In the genomic region with DNA sequence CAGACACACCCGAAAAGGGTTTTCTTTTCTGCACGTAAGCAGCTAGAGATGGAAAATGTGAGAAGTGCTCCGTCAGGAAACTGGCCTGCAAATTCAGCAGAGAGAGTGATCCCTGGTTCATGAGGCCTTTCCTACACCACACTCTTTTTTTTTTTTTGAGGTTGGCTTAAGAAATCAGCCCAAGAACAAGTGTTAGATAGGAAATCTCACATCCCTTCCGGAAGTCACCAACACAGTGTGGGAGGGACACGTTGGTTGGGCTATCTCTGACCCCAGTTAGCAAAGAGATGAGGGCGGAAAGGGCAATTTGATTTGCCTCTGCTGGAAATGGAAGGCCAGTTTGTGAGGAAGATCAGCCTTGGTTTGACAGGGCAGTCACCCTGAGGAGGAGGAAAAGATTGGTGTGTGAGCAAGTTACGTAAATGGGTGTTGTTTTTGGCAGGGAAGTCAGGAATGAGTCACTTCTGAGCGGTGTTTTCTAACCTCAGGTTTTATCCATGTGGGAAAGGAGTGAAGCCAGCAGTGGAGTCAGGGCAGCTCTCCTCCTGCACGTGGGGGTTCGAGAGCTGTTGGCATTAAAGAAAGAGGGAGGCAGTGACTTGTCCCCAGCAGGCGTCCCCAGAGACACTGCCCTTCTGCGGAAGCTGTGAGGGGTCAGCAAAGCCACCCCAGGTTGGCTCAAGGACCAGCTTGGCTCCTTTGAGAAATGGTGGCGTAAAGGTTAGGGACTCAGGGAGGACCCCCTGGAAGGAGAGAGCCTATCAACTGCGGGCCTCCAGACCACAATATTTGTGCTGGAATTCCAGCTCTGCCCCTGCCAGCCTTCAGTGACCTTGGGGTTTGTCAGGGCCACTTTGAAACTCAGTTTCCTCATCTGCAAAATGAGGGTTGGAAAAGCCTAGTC, we compare ENCODE assay signal across 1 cellular context.
TF ChIP-seq lines count a peak whose summit lies in the region.

No MANE protein-coding gene starts in this region.

TF ChIP-seq in SK-N-SH, 30 proteins besides CTCF, POLR2A, EP300 and RAD21 (continued from another document):
- TF ChIP-seq, protein P1, sequence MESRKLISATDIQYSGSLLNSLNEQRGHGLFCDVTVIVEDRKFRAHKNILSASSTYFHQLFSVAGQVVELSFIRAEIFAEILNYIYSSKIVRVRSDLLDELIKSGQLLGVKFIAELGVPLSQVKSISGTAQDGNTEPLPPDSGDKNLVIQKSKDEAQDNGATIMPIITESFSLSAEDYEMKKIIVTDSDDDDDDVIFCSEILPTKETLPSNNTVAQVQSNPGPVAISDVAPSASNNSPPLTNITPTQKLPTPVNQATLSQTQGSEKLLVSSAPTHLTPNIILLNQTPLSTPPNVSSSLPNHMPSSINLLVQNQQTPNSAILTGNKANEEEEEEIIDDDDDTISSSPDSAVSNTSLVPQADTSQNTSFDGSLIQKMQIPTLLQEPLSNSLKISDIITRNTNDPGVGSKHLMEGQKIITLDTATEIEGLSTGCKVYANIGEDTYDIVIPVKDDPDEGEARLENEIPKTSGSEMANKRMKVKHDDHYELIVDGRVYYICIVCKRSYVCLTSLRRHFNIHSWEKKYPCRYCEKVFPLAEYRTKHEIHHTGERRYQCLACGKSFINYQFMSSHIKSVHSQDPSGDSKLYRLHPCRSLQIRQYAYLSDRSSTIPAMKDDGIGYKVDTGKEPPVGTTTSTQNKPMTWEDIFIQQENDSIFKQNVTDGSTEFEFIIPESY (IDR thresholded peaks at IDR 0.05; ENCODE audit: borderline replicate concordance, low read depth) = no peak
- TF ChIP-seq TAF1 (IDR thresholded peaks at IDR 0.05; ENCODE audit: borderline replicate concordance, low read depth, low read length) (no peak), RXRA (IDR thresholded peaks at IDR 0.05; ENCODE audit: borderline replicate concordance, low read depth) (peak; percentile 55; the same call in 1 of the 2 replicates), TEAD4 (IDR thresholded peaks at IDR 0.05; ENCODE audit: borderline replicate concordance, insufficient read depth) (no peak), NFIC (IDR thresholded peaks at IDR 0.05; ENCODE audit: borderline replicate concordance) (peak; percentile 99), ELF1 (IDR thresholded peaks at IDR 0.05) (no peak), FOSL2 (IDR thresholded peaks at IDR 0.05; ENCODE audit: borderline replicate concordance, low read depth) (peak; percentile 93), TCF12 (IDR thresholded peaks at IDR 0.05) (peak; percentile 84), NRF1 (IDR thresholded peaks at IDR 0.05; ENCODE audit: low read depth, low read length) (no peak), CHD2 (IDR thresholded peaks at IDR 0.05; ENCODE audit: low read length, partially characterized antibody) (no peak), RFX5 (IDR thresholded peaks at IDR 0.05; ENCODE audit: low read length) (no peak), GABPA (IDR thresholded peaks at IDR 0.05; ENCODE audit: low read depth) (no peak), FOXM1 (IDR thresholded peaks at IDR 0.05; ENCODE audit: low read depth) (no peak), MEF2A (IDR thresholded peaks at IDR 0.05; ENCODE audit: borderline replicate concordance, low read depth) (no peak), POLR2AphosphoS5 (IDR thresholded peaks at IDR 0.05; ENCODE audit: low read depth, low read length) (peak; percentile 65; the same call in 1 of the 2 replicates), SMC3 (IDR thresholded peaks at IDR 0.05; ENCODE audit: low read depth, low read length) (no peak), RCOR1 (IDR thresholded peaks at IDR 0.05; ENCODE audit: low read length) (no peak)
- TF ChIP-seq, protein P2, sequence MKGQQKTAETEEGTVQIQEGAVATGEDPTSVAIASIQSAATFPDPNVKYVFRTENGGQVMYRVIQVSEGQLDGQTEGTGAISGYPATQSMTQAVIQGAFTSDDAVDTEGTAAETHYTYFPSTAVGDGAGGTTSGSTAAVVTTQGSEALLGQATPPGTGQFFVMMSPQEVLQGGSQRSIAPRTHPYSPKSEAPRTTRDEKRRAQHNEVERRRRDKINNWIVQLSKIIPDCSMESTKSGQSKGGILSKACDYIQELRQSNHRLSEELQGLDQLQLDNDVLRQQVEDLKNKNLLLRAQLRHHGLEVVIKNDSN (IDR thresholded peaks at IDR 0.05; ENCODE audit: borderline replicate concordance, low read depth) = 0 out of 2 replicates have a peak, but pooled peaks have one; percentile 27
- TF ChIP-seq, protein P3, sequence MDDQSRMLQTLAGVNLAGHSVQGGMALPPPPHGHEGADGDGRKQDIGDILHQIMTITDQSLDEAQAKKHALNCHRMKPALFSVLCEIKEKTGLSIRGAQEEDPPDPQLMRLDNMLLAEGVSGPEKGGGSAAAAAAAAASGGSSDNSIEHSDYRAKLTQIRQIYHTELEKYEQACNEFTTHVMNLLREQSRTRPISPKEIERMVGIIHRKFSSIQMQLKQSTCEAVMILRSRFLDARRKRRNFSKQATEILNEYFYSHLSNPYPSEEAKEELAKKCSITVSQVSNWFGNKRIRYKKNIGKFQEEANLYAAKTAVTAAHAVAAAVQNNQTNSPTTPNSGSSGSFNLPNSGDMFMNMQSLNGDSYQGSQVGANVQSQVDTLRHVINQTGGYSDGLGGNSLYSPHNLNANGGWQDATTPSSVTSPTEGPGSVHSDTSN (IDR thresholded peaks at IDR 0.05) = peak; percentile 72
- TF ChIP-seq, protein P4, sequence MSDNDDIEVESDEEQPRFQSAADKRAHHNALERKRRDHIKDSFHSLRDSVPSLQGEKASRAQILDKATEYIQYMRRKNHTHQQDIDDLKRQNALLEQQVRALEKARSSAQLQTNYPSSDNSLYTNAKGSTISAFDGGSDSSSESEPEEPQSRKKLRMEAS (IDR thresholded peaks at IDR 0.05; ENCODE audit: low read depth) = peak; percentile 96
